ENCODE assay signal across 13 cellular contexts in genomic region chr1:33057095-33057494, GRCh38.
"Had no signal": no experiment of that assay in that cellular context is flagged by ENCODE, and none has a peak within 500 bp of the region (broad histone marks: within the 10 kb centered on the region; RNA-seq: fewer than 3 reads in every experiment).

No MANE protein-coding gene starts in this region.

- H3K27me3 Mint-ChIP-seq: type B pancreatic cell had no signal

- H3K27ac Mint-ChIP-seq: activated CD4-positive, alpha-beta memory T cell treated with anti-CD3 and anti-CD28 coated beads, Interleukin-2, amount 10 ng/mL, durations not matched to agents 7 days and 5 days; activated CD4-positive, alpha-beta T cell treated with anti-CD3 and anti-CD28 coated beads for 36 hours; activated naive CD4-positive, alpha-beta T cell treated with anti-CD3 and anti-CD28 coated beads, Interleukin-2, amount 10 ng/mL, durations not matched to agents 7 days and 5 days; activated T-cell treated with anti-CD3 and anti-CD28 coated beads, Interleukin-2, amount 50 U/mL, for 24 hours; effector memory CD8-positive, alpha-beta T cell; natural killer cell; type B pancreatic cell had no signal

- H3K9me3 Mint-ChIP-seq: effector memory CD8-positive, alpha-beta T cell had no signal

- H3K36me3 Mint-ChIP-seq: activated naive CD4-positive, alpha-beta T cell treated with anti-CD3 and anti-CD28 coated beads, Interleukin-2, amount 10 ng/mL, durations not matched to agents 7 days and 5 days; natural killer cell; type B pancreatic cell had no signal

- H3K4me3 Mint-ChIP-seq: activated CD4-positive, alpha-beta memory T cell treated with anti-CD3 and anti-CD28 coated beads, Interleukin-2, amount 10 ng/mL, durations not matched to agents 7 days and 5 days; activated CD4-positive, alpha-beta T cell treated with anti-CD3 and anti-CD28 coated beads for 36 hours; activated naive CD4-positive, alpha-beta T cell treated with anti-CD3 and anti-CD28 coated beads, Interleukin-2, amount 10 ng/mL, durations not matched to agents 7 days and 5 days; activated T-cell treated with anti-CD3 and anti-CD28 coated beads, Interleukin-2, amount 50 U/mL, for 24 hours; effector memory CD8-positive, alpha-beta T cell; natural killer cell; type B pancreatic cell had no signal

- ATAC-seq: activated CD4-positive, alpha-beta T cell treated with anti-CD3 and anti-CD28 coated beads for 36 hours; effector memory CD8-positive, alpha-beta T cell; natural killer cell had no signal

- DNase-seq: activated CD4-positive, alpha-beta memory T cell treated with anti-CD3 and anti-CD28 coated beads, Interleukin-2, amount 10 ng/mL, durations not matched to agents 7 days and 5 days; activated CD4-positive, alpha-beta T cell treated with anti-CD3 and anti-CD28 coated beads for 36 hours; activated naive CD4-positive, alpha-beta T cell treated with anti-CD3 and anti-CD28 coated beads, Interleukin-2, amount 10 ng/mL, durations not matched to agents 7 days and 5 days; activated T-cell treated with anti-CD3 and anti-CD28 coated beads, Interleukin-2, amount 50 U/mL, for 24 hours; dermis blood vessel endothelial cell; effector memory CD8-positive, alpha-beta T cell; foreskin melanocyte; mesendoderm; natural killer cell; stimulated activated CD4-positive, alpha-beta T cell treated with anti-CD3 and anti-CD28 coated beads, Interleukin-15, amount 100 ng/mL, for 24 hours; stimulated activated CD4-positive, alpha-beta T cell treated with anti-CD3 and anti-CD28 coated beads, Interleukin-4, amount 100 ng/mL, for 1 hour; stimulated activated naive CD4-positive, alpha-beta T cell had no signal

- H3K4me1 Mint-ChIP-seq: activated naive CD4-positive, alpha-beta T cell treated with anti-CD3 and anti-CD28 coated beads, Interleukin-2, amount 10 ng/mL, durations not matched to agents 7 days and 5 days had no signal
